Comparison of ENCODE assay signal across 8 cellular contexts in genomic region chr6:2725999-2726567, GRCh38. TPM values are rescaled to one million over a fixed set of nuclear protein-coding genes. Genes with fewer than 3 reads are reported as not detected.
DNase-seq lines count a peak whose midpoint lies in the region; ATAC-seq and TF ChIP-seq lines count a peak whose summit lies in the region.

No MANE protein-coding gene starts in this region.

- H3K4me3 ChIP-seq in adipocyte (ENCODE audit: low read length), result no peak overlapping the region
- H3K4me3 ChIP-seq in osteoblast (ENCODE audit: insufficient read depth, low read length), result no peak overlapping the region
- no peak overlapping the region for H3K4me3 ChIP-seq in esophagus squamous epithelium
- H3K4me3 ChIP-seq in colonic mucosa, result no peak overlapping the region

- 44 to 48% methylated on average over 8 of the region's 8 CpGs for WGBS in esophagus squamous epithelium, 2 donors

- no peak for TF ChIP-seq POLR2A in esophagus squamous epithelium (IDR thresholded peaks at IDR 0.05)

- H3K27me3 ChIP-seq in adipocyte (replicated peaks; ENCODE audit: control insufficient read depth, insufficient read depth, low read length) (no peaks in the 10 kb centered on the region), osteoblast (ENCODE audit: insufficient read depth, low read length) (peaks cover 3% of the 10 kb centered on the region), esophagus squamous epithelium (no peaks in the 10 kb centered on the region), colonic mucosa (no peaks in the 10 kb centered on the region)

- H3K4me1 ChIP-seq in adipocyte (ENCODE audit: control insufficient read depth, insufficient read depth, low read length) (no peaks in the 10 kb centered on the region), osteoblast (ENCODE audit: insufficient read depth, low read length) (peaks cover 3% of the 10 kb centered on the region), esophagus squamous epithelium (no peaks in the 10 kb centered on the region), colonic mucosa (no peaks in the 10 kb centered on the region)

- DNase-seq in GM19238 (ENCODE audit: insufficient read length, low spot score) (peak; percentile 16), adipocyte (ENCODE audit: low read depth) (peak; percentile 32), osteoblast (ENCODE audit: insufficient read length, low spot score, missing footprints) (peak; percentile 84), esophagus squamous epithelium (lab: John Stamatoyannopoulos, UW) (no peak), D341Med (ENCODE audit: low spot score) (no peak), HuH-7 (ENCODE audit: low spot score) (no peak), colonic mucosa (no peak)

- peak overlapping the region; percentile 37 for H3K4me2 ChIP-seq in osteoblast (ENCODE audit: insufficient read depth, low read length)

- H3K27ac ChIP-seq in osteoblast (ENCODE audit: low read depth, low read length), result peak overlapping the region; percentile 52
- no peak overlapping the region for H3K27ac ChIP-seq in esophagus squamous epithelium
- H3K27ac ChIP-seq in colonic mucosa, result no peak overlapping the region

- H3K79me2 ChIP-seq in osteoblast (ENCODE audit: insufficient read depth, low read length), result no peaks in the 10 kb centered on the region

- H3K9me3 ChIP-seq in adipocyte (ENCODE audit: control insufficient read depth, low read length) (no peaks in the 10 kb centered on the region), osteoblast (ENCODE audit: low read depth, low read length) (no peaks in the 10 kb centered on the region), esophagus squamous epithelium (no peaks in the 10 kb centered on the region), colonic mucosa (no peaks in the 10 kb centered on the region)

- ATAC-seq in HG03196 (IDR thresholded peaks at IDR 0.05; ENCODE audit: unreplicated experiment), result peak; percentile 68

- intact Hi-C loops in esophagus squamous epithelium (cut with DNase I), result no loop called here
- intact Hi-C loops in colonic mucosa (cut with DNase I), result no loop called here

- TF ChIP-seq CTCF in osteoblast (IDR thresholded peaks at IDR 0.05; ENCODE audit: extremely low read depth, low read depth, low read length) (no peak), esophagus squamous epithelium (IDR thresholded peaks at IDR 0.05) (no peak), colonic mucosa (IDR thresholded peaks at IDR 0.05) (no peak)

- no peaks in the 10 kb centered on the region for H4K20me1 ChIP-seq in osteoblast (ENCODE audit: insufficient read depth, low read length)

- peak overlapping the region; percentile 79 for H2AFZ ChIP-seq in osteoblast (ENCODE audit: low read length)

- H3K36me3 ChIP-seq in adipocyte (ENCODE audit: control insufficient read depth, insufficient read depth, low read length, severe bottlenecking), result no peaks in the 10 kb centered on the region
- no peaks in the 10 kb centered on the region for H3K36me3 ChIP-seq in osteoblast (ENCODE audit: insufficient read depth, low read length)
- peaks cover 0 to 4% (median 0%) of the 10 kb centered on the region in 3 donors for H3K36me3 ChIP-seq in esophagus squamous epithelium
- H3K36me3 ChIP-seq in colonic mucosa, result no peaks in the 10 kb centered on the region

- H3K9ac ChIP-seq in adipocyte (ENCODE audit: low read length), result no peak overlapping the region
- H3K9ac ChIP-seq in colonic mucosa (ENCODE audit: low read depth in 2 of 2, low read length in 2 of 2), result no peak overlapping the region

RNA-seq across cellular contexts. Expression of gene MYLK4, which starts 24.6 kb away (rescaled TPM):
- total RNA-seq in osteoblast (0.36 and 0.88 TPM in 2 replicates), esophagus squamous epithelium (1 to 10 TPM in 2 of 4 donors, under 1 TPM in 2; 0.49 to 1.9 (median 1.0) TPM), colonic mucosa (under 1 TPM; 0.20 to 0.35 TPM)

RNA-seq across cellular contexts. Expression of gene WRNIP1, which starts 39.1 kb away (rescaled TPM):
- total RNA-seq in osteoblast (25.3 and 26.5 TPM in 2 replicates), esophagus squamous epithelium (10 to 100 TPM; 66.0 to 75.6 (median 69.9) TPM), colonic mucosa (10 to 100 TPM; 49.9 to 53.7 TPM)

Comparison
In these comparisons a context has a peak if more than half of its experiments do, and no peak if none do; other contexts are left out.
1. DNase-seq: peak in GM19238 (single experiment), adipocyte (single experiment) and osteoblast (single experiment); none in esophagus squamous epithelium (single experiment), D341Med (single experiment), HuH-7 (single experiment) and colonic mucosa (single experiment).